ENCODE assay signal across 15 cellular contexts in the genomic region with DNA sequence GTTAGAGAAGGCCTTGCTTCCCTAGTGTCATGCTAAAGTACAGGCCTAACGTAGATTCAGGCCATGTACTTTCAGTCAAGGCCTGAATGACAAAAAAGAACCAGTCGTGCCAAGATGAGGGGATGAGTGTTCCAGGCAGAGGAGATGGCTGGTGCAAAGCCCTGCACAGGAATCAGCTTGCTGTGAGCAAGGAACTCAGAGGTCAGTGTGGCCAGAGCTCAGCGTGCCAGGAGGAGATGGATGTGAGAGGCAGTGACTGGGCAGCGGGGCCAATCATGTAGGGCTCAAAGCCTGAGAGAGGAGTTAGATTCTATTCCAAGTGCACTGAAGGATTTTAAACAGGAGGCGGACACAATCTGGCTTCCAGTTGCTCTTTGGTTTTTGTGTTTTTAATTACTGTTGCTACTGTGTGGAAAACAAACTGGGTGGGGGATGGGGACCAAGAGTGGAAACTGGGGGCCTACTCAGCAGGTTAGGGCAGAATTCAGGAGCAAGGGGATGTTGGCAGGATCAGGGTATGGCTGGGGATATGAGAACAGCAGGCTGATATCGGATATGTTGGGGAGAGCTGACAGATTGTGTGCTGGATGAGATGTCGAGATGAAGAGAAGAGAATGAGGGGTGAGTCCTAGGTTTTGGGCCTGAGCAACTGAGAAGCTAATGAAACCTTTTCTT.
DNase-seq lines count a peak whose midpoint lies in the region; ATAC-seq and TF ChIP-seq lines count a peak whose summit lies in the region.
"Had no signal": no experiment of that assay in that cellular context is flagged by ENCODE, and none has a peak within 500 bp of the region (broad histone marks: within the 10 kb centered on the region; RNA-seq: fewer than 3 reads in every experiment).

No MANE protein-coding gene starts in this region.

- no peak for TF ChIP-seq CTCF in Caco-2 (IDR thresholded peaks at IDR 0.05; ENCODE audit: insufficient read depth in 1 of 2, low read depth in 1 of 2, low read length in 1 of 2, severe bottlenecking in 1 of 2, unreplicated experiment in 1 of 2)
- TF ChIP-seq CTCF in ascending aorta (IDR thresholded peaks at IDR 0.05) = no peak

- H3K9me3 ChIP-seq in Caco-2 (no peaks in the 10 kb centered on the region), ascending aorta (no peaks in the 10 kb centered on the region)
- H3K9me3 ChIP-seq: SJCRH30, upper lobe of right lung had no signal

- no peaks in the 10 kb centered on the region for H3K9me3 Mint-ChIP-seq in Caco-2 (ENCODE audit: unreplicated experiment)
- H3K9me3 Mint-ChIP-seq: activated CD8-positive, alpha-beta T cell treated with anti-CD3 and anti-CD28 coated beads for 36 hours had no signal

- H3K4me3 Mint-ChIP-seq in Caco-2 (ENCODE audit: unreplicated experiment) = no peak overlapping the region
- H3K4me3 Mint-ChIP-seq: activated CD8-positive, alpha-beta T cell treated with anti-CD3 and anti-CD28 coated beads for 36 hours; B cell had no signal

- BruUV-seq in Caco-2 (replicated peaks; lab: Mats Ljungman, UMichigan) = no TSS peak

- H3K4me1 Mint-ChIP-seq in Caco-2 (ENCODE audit: low read depth, unreplicated experiment) = peaks cover 14% of the 10 kb centered on the region

- H3K27me3 ChIP-seq in Caco-2 (replicated peaks; ENCODE audit: control insufficient read depth, insufficient read depth, low read length) = no peaks in the 10 kb centered on the region
- no peaks in the 10 kb centered on the region for H3K27me3 ChIP-seq in ascending aorta
- H3K27me3 ChIP-seq: SJCRH30, upper lobe of right lung had no signal

- H3K27me3 Mint-ChIP-seq in Caco-2 (ENCODE audit: insufficient read depth, unreplicated experiment) = no peaks in the 10 kb centered on the region
- H3K27me3 Mint-ChIP-seq: activated CD8-positive, alpha-beta T cell treated with anti-CD3 and anti-CD28 coated beads for 36 hours; B cell had no signal

- no peak overlapping the region for H3K4me3 ChIP-seq in Caco-2 (ENCODE audit: low read depth, low read length)
- no peak overlapping the region for H3K4me3 ChIP-seq in ascending aorta
- H3K4me3 ChIP-seq: GM12878, SJCRH30, upper lobe of right lung had no signal

- CTCF ChIA-PET in Caco-2 (lab: Charles Lee) = no interaction called here

- no peaks in the 10 kb centered on the region for H3K36me3 ChIP-seq in Caco-2 (ENCODE audit: control insufficient read depth, insufficient read depth, low read length)
- no peaks in the 10 kb centered on the region for H3K36me3 ChIP-seq in ascending aorta
- H3K36me3 ChIP-seq: SJCRH30, upper lobe of right lung had no signal

- POLR2A ChIA-PET in Caco-2 (lab: Charles Lee) = no interaction called here

- no peak for DNase-seq in Caco-2
- DNase-seq in ascending aorta (ENCODE audit: low spot score in 2 of 2) = peak in 1 of 2 donors; percentile 65
- no peak for DNase-seq in left cardiac atrium
- peak; percentile 59 for DNase-seq in putamen (ENCODE audit: low spot score)
- no peak for DNase-seq in glomerular visceral epithelial cell (ENCODE audit: extremely low spot score)
- no peak for DNase-seq in HUDEP-2 (lab: John Stamatoyannopoulos, UW; ENCODE audit: unreplicated experiment in 76 of 76)
- DNase-seq: activated CD8-positive, alpha-beta T cell treated with anti-CD3 and anti-CD28 coated beads for 36 hours; activated effector memory CD4-positive, alpha-beta T cell treated with anti-CD3 and anti-CD28 coated beads, Interleukin-2, amount 50 U/mL, for 16 hours; occipital lobe; SJCRH30; upper lobe of right lung had no signal

- intact Hi-C loops in Caco-2 (cut with micrococcal nuclease; ENCODE audit: unreplicated experiment) (no loop called here), ascending aorta (cut with DNase I) (no loop called here), left cardiac atrium (cut with DNase I) (no loop called here)

- H3K36me3 Mint-ChIP-seq in Caco-2 (ENCODE audit: insufficient read depth, unreplicated experiment) = peaks cover 7% of the 10 kb centered on the region

- peak overlapping the region; percentile 17 for H3K27ac Mint-ChIP-seq in Caco-2 (ENCODE audit: unreplicated experiment)
- H3K27ac Mint-ChIP-seq: activated CD8-positive, alpha-beta T cell treated with anti-CD3 and anti-CD28 coated beads for 36 hours; B cell had no signal

- H3K27ac ChIP-seq in ascending aorta = peak overlapping the region; percentile 13 to 31
- H3K27ac ChIP-seq: SJCRH30, upper lobe of right lung had no signal

- H3K4me1 ChIP-seq in Caco-2 (peaks cover 19% of the 10 kb centered on the region), ascending aorta (peaks cover 0 to 10% of the 10 kb centered on the region in 2 donors)
- H3K4me1 ChIP-seq: SJCRH30 had no signal

- ATAC-seq in left cardiac atrium (peak; percentile 42 to 81), HG02852 (IDR thresholded peaks at IDR 0.05; ENCODE audit: unreplicated experiment) (no peak), GM21381 (IDR thresholded peaks at IDR 0.05; ENCODE audit: unreplicated experiment) (no peak)
- ATAC-seq: GM12878, upper lobe of right lung had no signal

Comparison
In these comparisons a context has a peak if more than half of its experiments do, and no peak if none do; other contexts are left out.
1. ATAC-seq: peak in left cardiac atrium (2 of 2); none in HG02852 (single experiment) and GM21381 (single experiment).